ENCODE assay signal across 1 cellular context in the genomic region with DNA sequence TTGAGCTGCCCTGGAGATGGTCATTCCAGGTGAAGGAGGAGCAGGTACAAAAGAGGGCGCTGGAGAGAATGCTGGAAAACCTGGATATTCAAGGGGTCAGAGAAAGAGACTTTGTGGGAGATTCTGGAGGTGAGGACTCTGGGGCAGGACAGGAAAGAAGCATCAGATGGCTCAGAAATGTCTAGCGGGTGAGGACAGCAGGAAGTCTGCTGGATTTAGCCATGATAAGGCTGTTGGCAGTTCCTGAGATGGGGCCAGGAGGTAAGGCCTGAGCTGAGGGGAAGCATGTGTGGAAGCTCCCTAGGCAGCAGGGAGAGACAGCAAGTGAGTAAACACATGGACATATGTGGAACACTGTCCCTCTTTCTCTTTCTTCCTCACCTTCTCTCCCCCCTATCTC.
A peak's percentile ranks its signal among the peaks of the same experiment; 100 is the strongest.
TF ChIP-seq lines count a peak whose summit lies in the region.

No MANE protein-coding gene starts in this region.

TF ChIP-seq in HepG2, 621 proteins besides CTCF, POLR2A, EP300 and RAD21:
- no peak for TF ChIP-seq SNAI1 (CRISPR knock-in tag; IDR thresholded peaks at IDR 0.05; ENCODE audit: borderline replicate concordance)
- TF ChIP-seq ZBTB33 (CRISPR knock-in tag; IDR thresholded peaks at IDR 0.05), result peak; percentile 55
